ENCODE assay signal across 27 cellular contexts in the genomic region with DNA sequence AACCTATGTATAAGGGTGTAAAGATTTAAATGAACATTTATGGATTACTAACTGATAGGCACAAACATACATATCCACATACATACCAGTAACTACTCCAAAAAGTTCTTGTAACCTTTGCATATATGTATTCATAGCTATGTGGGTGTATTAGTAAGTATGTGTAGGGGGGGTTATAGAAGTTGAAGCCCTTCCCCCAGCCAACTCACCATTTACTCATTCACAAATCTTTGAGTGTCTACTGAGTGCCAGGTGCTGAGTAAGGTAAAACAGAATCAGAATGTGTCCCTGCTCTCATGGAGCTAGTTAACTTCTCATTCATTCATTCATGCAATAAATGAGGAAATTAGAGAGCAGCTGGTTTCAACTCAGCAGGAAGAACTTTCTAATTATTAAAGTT. TPM values are rescaled to one million over a fixed set of nuclear protein-coding genes. Genes with fewer than 3 reads are reported as not detected.
"Had no signal": no experiment of that assay in that cellular context is flagged by ENCODE, and none has a peak within 500 bp of the region (broad histone marks: within the 10 kb centered on the region; RNA-seq: fewer than 3 reads in every experiment).

No MANE protein-coding gene starts in this region.

- H3K27ac Mint-ChIP-seq: activated B cell treated with CpG ODN at 0.5 μM for 24 hours; activated CD4-positive, alpha-beta memory T cell treated with anti-CD3 and anti-CD28 coated beads, Interleukin-2, amount 10 ng/mL, durations not matched to agents 7 days and 5 days; activated naive CD8-positive, alpha-beta T cell treated with anti-CD3 and anti-CD28 coated beads, Interleukin-2, amount 10 ng/mL, durations not matched to agents 7 days and 5 days; activated T-cell treated with anti-CD3 and anti-CD28 coated beads, Interleukin-2, amount 50 U/mL, for 72 hours; activated T-helper 2 cell treated with anti-CD3 and anti-CD28 coated beads, Interferon-gamma antibody, Interleukin-2, Interleukin-4, amounts not matched to agents 10 μg/mL and 5 μg/mL and 100 μg/mL, durations not matched to agents 14 hours and 24 hours and 36 hours; T-helper 17 cell had no signal

- H3K4me3 ChIP-seq: body of pancreas, cardiac muscle cell had no signal

- H3K9me3 ChIP-seq: body of pancreas had no signal

- H3K4me1 Mint-ChIP-seq: activated B cell treated with CpG ODN at 0.5 μM for 24 hours; activated CD4-positive, alpha-beta memory T cell treated with anti-CD3 and anti-CD28 coated beads, Interleukin-2, amount 10 ng/mL, durations not matched to agents 7 days and 5 days; activated naive CD8-positive, alpha-beta T cell treated with anti-CD3 and anti-CD28 coated beads, Interleukin-2, amount 10 ng/mL, durations not matched to agents 7 days and 5 days; T-helper 17 cell had no signal

- ATAC-seq: activated T-cell treated with anti-CD3 and anti-CD28 coated beads, Interleukin-2, amount 50 U/mL, for 72 hours; body of pancreas; T-helper 17 cell had no signal

- DNase-seq: activated B cell treated with CpG ODN at 0.5 μM for 24 hours; activated CD4-positive, alpha-beta memory T cell treated with anti-CD3 and anti-CD28 coated beads, Interleukin-2, amount 10 ng/mL, durations not matched to agents 7 days and 5 days; activated CD4-positive, alpha-beta T cell treated with anti-CD3 and anti-CD28 coated beads for 1 hour; activated CD4-positive, alpha-beta T cell treated with anti-CD3 and anti-CD28 coated beads, Interleukin-2, amount 50 U/mL, for 1 hour; activated CD8-positive, alpha-beta memory T cell treated with anti-CD3 and anti-CD28 coated beads, Interleukin-2, amount 50 U/mL, for 4 hours; activated naive CD4-positive, alpha-beta T cell treated with anti-CD3 and anti-CD28 coated beads, Interleukin-2, amount 50 U/mL, for 16 hours; activated naive CD8-positive, alpha-beta T cell treated with anti-CD3 and anti-CD28 coated beads, Interleukin-2, amount 10 ng/mL, durations not matched to agents 7 days and 5 days; activated T-cell treated with anti-CD3 and anti-CD28 coated beads, Interleukin-2, amount 50 U/mL, for 72 hours; aorta; body of pancreas; MV-4-11; NCI-H1092 treated with DMSO at 0.1 percent for 48 hours; NCI-H1436; NCI-H1694 treated with DMSO at 0.1 percent for 48 hours; NCI-H2029 treated with DMSO at 0.1 percent for 48 hours; NCI-H345; NCI-H510A treated with DMSO at 0.1 percent for 48 hours; NCI-H69; SHP77 treated with DMSO at 0.1 percent for 48 hours; T-helper 17 cell; T-helper 9 cell had no signal

- H3K36me3 Mint-ChIP-seq: activated naive CD8-positive, alpha-beta T cell treated with anti-CD3 and anti-CD28 coated beads, Interleukin-2, amount 10 ng/mL, durations not matched to agents 7 days and 5 days had no signal

- H3K27me3 ChIP-seq: body of pancreas, cardiac muscle cell had no signal

- H3K4me3 Mint-ChIP-seq: activated B cell treated with CpG ODN at 0.5 μM for 24 hours; activated CD4-positive, alpha-beta memory T cell treated with anti-CD3 and anti-CD28 coated beads, Interleukin-2, amount 10 ng/mL, durations not matched to agents 7 days and 5 days; activated naive CD8-positive, alpha-beta T cell treated with anti-CD3 and anti-CD28 coated beads, Interleukin-2, amount 10 ng/mL, durations not matched to agents 7 days and 5 days; activated T-cell treated with anti-CD3 and anti-CD28 coated beads, Interleukin-2, amount 50 U/mL, for 72 hours; T-helper 17 cell had no signal

- H3K4me2 ChIP-seq: KMS-11 had no signal

- H3K27me3 Mint-ChIP-seq: activated naive CD8-positive, alpha-beta T cell treated with anti-CD3 and anti-CD28 coated beads, Interleukin-2, amount 10 ng/mL, durations not matched to agents 7 days and 5 days had no signal

- H3K27ac ChIP-seq: body of pancreas, cardiac muscle cell, KMS-11 had no signal

- FAIRE-seq: RCC 7860 had no signal

- H3K4me1 ChIP-seq: body of pancreas had no signal

- H3K36me3 ChIP-seq: cardiac muscle cell had no signal

- H3K9me3 Mint-ChIP-seq: activated B cell treated with CpG ODN at 0.5 μM for 24 hours; activated CD4-positive, alpha-beta memory T cell treated with anti-CD3 and anti-CD28 coated beads, Interleukin-2, amount 10 ng/mL, durations not matched to agents 7 days and 5 days; activated T-cell treated with anti-CD3 and anti-CD28 coated beads, Interleukin-2, amount 50 U/mL, for 72 hours; activated T-helper 2 cell treated with anti-CD3 and anti-CD28 coated beads, Interferon-gamma antibody, Interleukin-2, Interleukin-4, amounts not matched to agents 10 μg/mL and 5 μg/mL and 100 μg/mL, durations not matched to agents 14 hours and 24 hours and 36 hours had no signal

RNA-seq across cellular contexts. Expression of a gene that starts 1.3 kb away (rescaled TPM):
- total RNA-seq: activated B cell treated with CpG ODN at 0.5 μM for 24 hours; activated CD4-positive, alpha-beta memory T cell treated with anti-CD3 and anti-CD28 coated beads, Interleukin-2, amount 10 ng/mL, durations not matched to agents 7 days and 5 days; activated naive CD8-positive, alpha-beta T cell treated with anti-CD3 and anti-CD28 coated beads, Interleukin-2, amount 10 ng/mL, durations not matched to agents 7 days and 5 days; activated T-cell treated with anti-CD3 and anti-CD28 coated beads, Interleukin-2, amount 50 U/mL, for 72 hours; activated T-helper 2 cell treated with anti-CD3 and anti-CD28 coated beads, Interferon-gamma antibody, Interleukin-2, Interleukin-4, amounts not matched to agents 10 μg/mL and 5 μg/mL and 100 μg/mL, durations not matched to agents 14 hours and 24 hours and 36 hours; aorta; body of pancreas; cardiac muscle cell; MCF 10A; SK-MEL-5; T-helper 17 cell had no signal
- polyA plus RNA-seq: aorta, cardiac muscle cell had no signal
